ENCODE assay signal across 14 cellular contexts in genomic region chr11:61107888-61108287, GRCh38. TPM values are rescaled to one million over a fixed set of nuclear protein-coding genes. Genes with fewer than 3 reads are reported as not detected.
"Had no signal": no experiment of that assay in that cellular context is flagged by ENCODE, and none has a peak within 500 bp of the region (broad histone marks: within the 10 kb centered on the region; RNA-seq: fewer than 3 reads in every experiment).

No MANE protein-coding gene starts in this region.

- H3K27me3 Mint-ChIP-seq: naive B cell had no signal

- H3K4me1 ChIP-seq: esophagus squamous epithelium, transverse colon had no signal

- H3K4me3 Mint-ChIP-seq: naive B cell had no signal

- H3K27ac Mint-ChIP-seq: naive B cell had no signal

- H3K27me3 ChIP-seq: esophagus squamous epithelium, neutrophil, transverse colon had no signal

- H3K9me3 ChIP-seq: esophagus squamous epithelium, neutrophil, transverse colon had no signal

- H3K36me3 ChIP-seq: esophagus squamous epithelium, neutrophil, transverse colon had no signal

- ATAC-seq: left cardiac atrium; stimulated activated effector memory CD8-positive, alpha-beta T cell treated with anti-CD3 and anti-CD28 coated beads, Interleukin-12 subunit alpha, Interleukin-12 subunit beta, amount 100 ng/mL, for 72 hours had no signal

- DNase-seq: activated CD4-positive, CD25-positive, alpha-beta regulatory T cell treated with anti-CD3 and anti-CD28 coated beads, Interleukin-2, amount 50 U/mL, for 72 hours; esophagus squamous epithelium; foreskin fibroblast; left cardiac atrium; midbrain; naive B cell; SHP77 treated with DMSO at 0.1 percent for 48 hours; small intestine; substantia nigra; transverse colon had no signal

- H3K27ac ChIP-seq: esophagus squamous epithelium, neutrophil, transverse colon had no signal

- H3K4me3 ChIP-seq: esophagus squamous epithelium, lung, transverse colon had no signal

- H3K9me3 Mint-ChIP-seq: naive B cell; stimulated activated effector memory CD8-positive, alpha-beta T cell treated with anti-CD3 and anti-CD28 coated beads, Interleukin-12 subunit alpha, Interleukin-12 subunit beta, amount 100 ng/mL, for 72 hours had no signal

RNA-seq across cellular contexts. Expression of gene CD5, which starts 5.6 kb away (rescaled TPM):
- total RNA-seq: astrocyte had no signal
